In genomic region chr7:106600569-106601373, GRCh38 we compare ENCODE assay signal across 26 cellular contexts.
A peak's percentile ranks its signal among the peaks of the same experiment; 100 is the strongest.
DNase-seq lines count a peak whose midpoint lies in the region; ATAC-seq, FAIRE-seq and TF ChIP-seq lines count a peak whose summit lies in the region.
"Had no signal": no experiment of that assay in that cellular context is flagged by ENCODE, and none has a peak within 500 bp of the region (broad histone marks: within the 10 kb centered on the region; RNA-seq: fewer than 3 reads in every experiment).

No MANE protein-coding gene starts in this region.

- H3K27ac ChIP-seq in GM23248 = no peak overlapping the region
- no peak overlapping the region for H3K27ac ChIP-seq in IMR-90 (ENCODE audit: insufficient read depth, low read length)
- H3K27ac ChIP-seq in K562 (ENCODE audit: extremely low read depth, low read depth, low read length) = peak overlapping the region; percentile 3; the same call in 1 of the 3 replicates
- H3K27ac ChIP-seq in trophoblast cell (ENCODE audit: low read depth, low read length) = no peak overlapping the region
- H3K27ac ChIP-seq: A549; BLaER1 treated with 17β-estradiol and CSF1 and Interleukin-3, amounts not matched to agents 10 nM and 100 nM had no signal

- no peak overlapping the region for H2AK9ac ChIP-seq in IMR-90 (replicated peaks; ENCODE audit: low read depth, low read length, poor library complexity)

- H3K9ac ChIP-seq in GM23248 (no peak overlapping the region), IMR-90 (ENCODE audit: low read depth, low read length) (no peak overlapping the region), K562 (ENCODE audit: insufficient read depth in 1 of 2, low read depth in 2 of 2, low read length in 2 of 2) (peak overlapping the region in 1 of 2 experiments; percentile 5; a peak in 2 of 4 replicates), trophoblast cell (ENCODE audit: low read length) (no peak overlapping the region)
- H3K9ac ChIP-seq: BLaER1 treated with 17β-estradiol and CSF1 and Interleukin-3, amounts not matched to agents 10 nM and 100 nM had no signal

- dilution Hi-C loops in IMR-90 (cut with HindIII; ENCODE audit: low sequenced_read_pairs, unreplicated experiment) = no loop called here

- CTCF ChIA-PET in IMR-90 (lab: Yijun Ruan, JAX) = no interaction called here
- CTCF ChIA-PET in K562 (lab: Yijun Ruan, JAX; ENCODE audit: low intra/inter-chr PET ratio) = no interaction called here

- DNase-seq in GM23248 (no peak), IMR-90 (peak; percentile 19), K562 (ENCODE audit: extremely low read depth in 1 of 4, low spot score in 3 of 4) (peak in 1 of 4 experiments; percentile 66), trophoblast cell (peak; percentile 29 to 37), NCI-H146 (lab: John Stamatoyannopoulos, UW) (no peak), iPS-NIHi11 (ENCODE audit: low spot score) (no peak), DMS79 treated with DMSO at 0.1 percent for 48 hours (lab: John Stamatoyannopoulos, UW) (no peak)
- DNase-seq: AML-193; CD4-positive, alpha-beta T cell; DMS79; KG1; MG63; NCI-H1105 treated with DMSO at 0.1 percent for 48 hours; NCI-H2029 treated with DMSO at 0.1 percent for 48 hours; NCI-H2171 treated with DMSO at 0.1 percent for 48 hours; NCI-H524 treated with DMSO at 0.1 percent for 48 hours; NCI-H774; Right ventricle myocardium superior; RPMI8226; T-cell had no signal

- H3K79me1 ChIP-seq in IMR-90 (ENCODE audit: low read depth in 1 of 2, low read length in 2 of 2) (no peaks in the 10 kb centered on the region), trophoblast cell (ENCODE audit: low read length) (peaks cover 2% of the 10 kb centered on the region)

- intact Hi-C loops in IMR-90 (cut with micrococcal nuclease) = no loop called here
- intact Hi-C loops in K562 (cut with micrococcal nuclease) = no loop called here

- no peak overlapping the region for H4K8ac ChIP-seq in IMR-90 (ENCODE audit: low read depth in 2 of 2, low read length in 2 of 2)
- no peak overlapping the region for H4K8ac ChIP-seq in trophoblast cell (ENCODE audit: low read depth, low read length)

- TF ChIP-seq RAD21 in IMR-90 (IDR thresholded peaks at IDR 0.05; ENCODE audit: low read length) (no peak), K562 (CRISPR knock-in tag; conservative IDR thresholded peaks at IDR 0.05 in 1 of 2, IDR thresholded peaks at IDR 0.05 in 1 of 2) (no peak)

- H3K36me3 ChIP-seq in GM23248 (ENCODE audit: low read depth) = no peaks in the 10 kb centered on the region
- H3K36me3 ChIP-seq in IMR-90 (ENCODE audit: control insufficient read depth, insufficient read depth, low read length) = no peaks in the 10 kb centered on the region
- no peaks in the 10 kb centered on the region for H3K36me3 ChIP-seq in K562 (ENCODE audit: control insufficient read depth, insufficient read depth, low read length)
- no peaks in the 10 kb centered on the region for H3K36me3 ChIP-seq in trophoblast cell (ENCODE audit: control insufficient read depth in 1 of 2, insufficient read depth in 2 of 2, low read length in 2 of 2)
- H3K36me3 ChIP-seq: BLaER1 treated with 17β-estradiol and CSF1 and Interleukin-3, amounts not matched to agents 10 nM and 100 nM; MG63 had no signal

- H3K4me2 ChIP-seq in GM23248 (ENCODE audit: unreplicated experiment) (no peak overlapping the region), IMR-90 (ENCODE audit: low read depth, low read length) (no peak overlapping the region), K562 (ENCODE audit: insufficient read depth, low read length) (peak overlapping the region; percentile 27), trophoblast cell (ENCODE audit: low read length) (no peak overlapping the region)
- H3K4me2 ChIP-seq: A549; BLaER1 treated with 17β-estradiol and CSF1 and Interleukin-3, amounts not matched to agents 10 nM and 100 nM had no signal

- H2BK15ac ChIP-seq in IMR-90 (ENCODE audit: low read depth, low read length) = no peak overlapping the region

- TF ChIP-seq EP300 in K562 (IDR thresholded peaks at IDR 0.05; ENCODE audit: low read length) = peak; percentile 64

- no peak overlapping the region for H4K12ac ChIP-seq in trophoblast cell (ENCODE audit: low read depth, low read length)

- H4K20me1 ChIP-seq in GM23248 (ENCODE audit: insufficient read depth) (no peaks in the 10 kb centered on the region), IMR-90 (ENCODE audit: insufficient read depth, low read length) (no peaks in the 10 kb centered on the region), K562 (replicated peaks; ENCODE audit: control insufficient read depth, insufficient read depth, low read length) (no peaks in the 10 kb centered on the region)
- H4K20me1 ChIP-seq: BLaER1 treated with 17β-estradiol and CSF1 and Interleukin-3, amounts not matched to agents 10 nM and 100 nM had no signal

- no peak for TF ChIP-seq CTCF in IMR-90 (conservative IDR thresholded peaks at IDR 0.05; ENCODE audit: low read depth, low read length)
- no peak for TF ChIP-seq CTCF in K562 (IDR thresholded peaks at IDR 0.05 in 2 of 3, conservative IDR thresholded peaks at IDR 0.05 in 1 of 3; ENCODE audit: insufficient read depth in 2 of 3, low read depth in 1 of 3, low read length in 3 of 3)

- no peak overlapping the region for H2AK5ac ChIP-seq in IMR-90 (ENCODE audit: low read depth, low read length)
- no peak overlapping the region for H2AK5ac ChIP-seq in trophoblast cell (ENCODE audit: low read length)

- no peak overlapping the region for H3K14ac ChIP-seq in IMR-90 (replicated peaks; ENCODE audit: low read depth, low read length)
- H3K14ac ChIP-seq in trophoblast cell (ENCODE audit: low read length) = no peak overlapping the region

- 73 to 83% methylated on average over 3 of the region's 3 CpGs for WGBS in GM23248 (ENCODE audit: low coverage in 1 of 2, low lambda C conversion rate in 2 of 2, missing lambda C conversion rate in 2 of 2), 2 experiments
- 83% methylated on average over 1 of the region's 3 CpGs; no CpG with 5 or more reads in 1 of the 2 experiments for WGBS in IMR-90 (ENCODE audit: extremely low coverage in 2 of 2, insufficient read length in 1 of 2), 2 experiments
- WGBS in K562 (ENCODE audit: insufficient coverage, low coverage, missing lambda C conversion rate) = 3% methylated on average over 3 of the region's 3 CpGs
- WGBS in trophoblast cell (ENCODE audit: extremely low coverage, insufficient coverage, insufficient read length) = no CpG with 5 or more reads among the region's 3 CpGs

- H3K4me1 ChIP-seq in GM23248 (ENCODE audit: insufficient read depth) = peaks cover 8% of the 10 kb centered on the region; the same call in 1 of the 2 replicates
- no peaks in the 10 kb centered on the region for H3K4me1 ChIP-seq in IMR-90 (ENCODE audit: control insufficient read depth, insufficient read depth, low read length)
- peaks cover 19 to 65% of the 10 kb centered on the region in 2 experiments for H3K4me1 ChIP-seq in K562 (replicated peaks in 1 of 2; ENCODE audit: control insufficient read depth in 2 of 2, insufficient read depth in 2 of 2, low read length in 2 of 2)
- H3K4me1 ChIP-seq in trophoblast cell (ENCODE audit: control insufficient read depth in 1 of 2, insufficient read depth in 2 of 2, low read length in 2 of 2) = no peaks in the 10 kb centered on the region
- H3K4me1 ChIP-seq: A549 had no signal

- no peaks in the 10 kb centered on the region for H3K9me2 ChIP-seq in GM23248 (ENCODE audit: insufficient read depth)

- TF ChIP-seq POLR2A in IMR-90 (IDR thresholded peaks at IDR 0.05; ENCODE audit: low read depth, low read length) = no peak
- no peak for TF ChIP-seq POLR2A in K562 (conservative IDR thresholded peaks at IDR 0.05)

- no peak overlapping the region for H3K4me3 ChIP-seq in GM23248
- H3K4me3 ChIP-seq in IMR-90 (ENCODE audit: insufficient read depth, low read depth, low read length) = no peak overlapping the region
- no peak overlapping the region for H3K4me3 ChIP-seq in K562
- H3K4me3 ChIP-seq in trophoblast cell (ENCODE audit: low read depth, low read length) = no peak overlapping the region
- H3K4me3 ChIP-seq: A549; BLaER1 treated with 17β-estradiol and CSF1 and Interleukin-3, amounts not matched to agents 10 nM and 100 nM; MG63 had no signal

- H3K9me1 ChIP-seq in IMR-90 (ENCODE audit: insufficient read depth, low read length) = 0 out of 2 replicates have a peak, but pooled peaks cover 5% of the 10 kb centered on the region
- H3K9me1 ChIP-seq in K562 (ENCODE audit: control insufficient read depth, insufficient read depth, low read length) = peaks cover 4% of the 10 kb centered on the region

- peak overlapping the region; percentile 26; the same call in 1 of the 2 replicates for H2AFZ ChIP-seq in GM23248
- H2AFZ ChIP-seq in IMR-90 (replicated peaks; ENCODE audit: low read length, poor library complexity) = no peak overlapping the region
- H2AFZ ChIP-seq in K562 (ENCODE audit: low read depth, low read length) = peak overlapping the region; percentile 90
- no peak overlapping the region for H2AFZ ChIP-seq in trophoblast cell (ENCODE audit: insufficient read depth, low read length, poor library complexity)

- H3K18ac ChIP-seq in IMR-90 (ENCODE audit: low read depth, low read length) (no peak overlapping the region), trophoblast cell (ENCODE audit: low read length) (no peak overlapping the region)

- no peaks in the 10 kb centered on the region for H3K9me3 ChIP-seq in GM23248 (ENCODE audit: low read depth)
- H3K9me3 ChIP-seq in IMR-90 (ENCODE audit: control insufficient read depth, insufficient read depth, low read length) = no peaks in the 10 kb centered on the region
- H3K9me3 ChIP-seq in K562 (replicated peaks; ENCODE audit: control insufficient read depth, insufficient read depth, low read depth, low read length) = peaks cover 5% of the 10 kb centered on the region
- H3K9me3 ChIP-seq in trophoblast cell (ENCODE audit: insufficient read depth, low read depth, low read length) = peaks cover 2% of the 10 kb centered on the region
- H3K9me3 ChIP-seq: A549, MG63 had no signal

- H3F3A ChIP-seq in GM23248 (ENCODE audit: insufficient read depth) = no peaks in the 10 kb centered on the region

- no peak overlapping the region for H3K23ac ChIP-seq in IMR-90 (ENCODE audit: low read depth, low read length)
- no peak overlapping the region for H3K23ac ChIP-seq in trophoblast cell (ENCODE audit: low read length)

- no peak overlapping the region for H4K91ac ChIP-seq in IMR-90 (ENCODE audit: insufficient read depth, low read depth, low read length)
- no peak overlapping the region for H4K91ac ChIP-seq in trophoblast cell (ENCODE audit: low read depth, low read length)

- no peak for FAIRE-seq in K562 (lab: Jason Lieb, UNC)
- FAIRE-seq: A549, D721Med, GM12892, HTR-8/SVneo had no signal

- ATAC-seq in IMR-90 (ENCODE audit: low read depth) = 0 out of 2 replicates have a peak, but pooled peaks have one; percentile 24
- ATAC-seq in K562 = peak; percentile 10; the same call in 2 of the 3 replicates
- ATAC-seq: A549, HCT116, T-cell had no signal

- no peak overlapping the region for H2BK5ac ChIP-seq in IMR-90 (ENCODE audit: low read depth, low read length, poor library complexity, severe bottlenecking)
- H2BK5ac ChIP-seq in trophoblast cell (ENCODE audit: low read depth, low read length, poor library complexity) = no peak overlapping the region

- POLR2A ChIA-PET in IMR-90 (lab: Charles Lee; ENCODE audit: unreplicated experiment) (no interaction called here), K562 (lab: Yijun Ruan, JAX) (interaction anchor here (0.6 to 1.5 kb wide), 3 partner anchors 10 to 170 kb away, joined by 3 to 5 read pairs (median 3); no protein-coding TSS in a partner anchor)

- H4K5ac ChIP-seq in IMR-90 (ENCODE audit: low read depth, low read length) = no peak overlapping the region

- no peaks in the 10 kb centered on the region for H3K27me3 ChIP-seq in GM23248 (replicated peaks; ENCODE audit: insufficient read depth)
- no peaks in the 10 kb centered on the region for H3K27me3 ChIP-seq in IMR-90 (ENCODE audit: control insufficient read depth, insufficient read depth, low read length)
- H3K27me3 ChIP-seq in K562 (ENCODE audit: control insufficient read depth in 2 of 2, insufficient read depth in 2 of 2, low read length in 2 of 2) = no peaks in the 10 kb centered on the region
- H3K27me3 ChIP-seq in trophoblast cell (ENCODE audit: insufficient read depth, low read length) = no peaks in the 10 kb centered on the region
- H3K27me3 ChIP-seq: BLaER1 treated with 17β-estradiol and CSF1 and Interleukin-3, amounts not matched to agents 10 nM and 100 nM; MG63 had no signal

- no peak overlapping the region for H3K56ac ChIP-seq in IMR-90 (ENCODE audit: extremely low read depth, insufficient read depth, low read length)

- no peak overlapping the region for H2BK20ac ChIP-seq in IMR-90 (ENCODE audit: low read depth, low read length)

- H2BK120ac ChIP-seq in IMR-90 (ENCODE audit: low read depth, low read length) (no peak overlapping the region), trophoblast cell (ENCODE audit: insufficient read depth, low read length, poor library complexity) (no peak overlapping the region)

- H2BK12ac ChIP-seq in trophoblast cell (ENCODE audit: low read length) = no peak overlapping the region

- H3K79me2 ChIP-seq in GM23248 (ENCODE audit: insufficient read depth) (no peaks in the 10 kb centered on the region), K562 (ENCODE audit: control insufficient read depth, insufficient read depth, low read length) (no peaks in the 10 kb centered on the region), trophoblast cell (ENCODE audit: control insufficient read depth, insufficient read depth, low read length, poor library complexity) (no peaks in the 10 kb centered on the region)

- BruUV-seq in IMR-90 (replicated peaks; lab: Mats Ljungman, UMichigan) (no TSS peak), K562 (replicated peaks; lab: Mats Ljungman, UMichigan) (no TSS peak)

- no peak overlapping the region for H3K4ac ChIP-seq in IMR-90 (ENCODE audit: low read depth, low read length)
- H3K4ac ChIP-seq in trophoblast cell (ENCODE audit: low read depth, low read length) = no peak overlapping the region

- in situ Hi-C loops in GM23248 (cut with MboI) (no loop called here), IMR-90 (cut with MboI; ENCODE audit: low sequenced_read_pairs) (no loop called here), K562 (cut with MboI) (no loop called here)

Comparison
In these comparisons a context has a peak if more than half of its experiments do, and no peak if none do; other contexts are left out.
1. DNase-seq: peak in IMR-90 (single experiment) and trophoblast cell (2 of 2); none in GM23248 (single experiment), NCI-H146 (single experiment), iPS-NIHi11 (single experiment) and DMS79 treated with DMSO at 0.1 percent for 48 hours (single experiment).
2. H2AFZ ChIP-seq: peak in GM23248 (single experiment) and K562 (single experiment); none in IMR-90 (single experiment) and trophoblast cell (single experiment).